ENCODE assay signal across 8 cellular contexts in the genomic region with DNA sequence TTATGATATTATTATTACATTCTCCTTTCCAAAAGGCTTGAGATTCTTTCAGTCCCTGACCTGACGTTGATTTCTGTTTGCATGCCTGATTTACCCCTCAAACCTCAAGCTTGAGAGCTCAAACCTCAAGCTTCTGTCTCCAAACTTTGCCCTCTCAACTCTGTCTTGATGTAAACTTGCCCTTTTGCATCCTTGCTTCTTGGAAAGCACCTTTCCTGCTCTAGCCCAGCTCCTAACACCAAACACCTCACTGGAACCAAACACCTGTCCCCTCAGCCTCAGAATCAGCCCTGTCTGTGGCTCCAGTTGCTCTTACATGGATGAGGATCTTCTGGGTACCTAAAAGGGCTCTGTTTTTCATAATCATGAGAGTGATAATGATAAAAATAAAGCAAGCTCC.
"Had no signal": no experiment of that assay in that cellular context is flagged by ENCODE, and none has a peak within 500 bp of the region (broad histone marks: within the 10 kb centered on the region; RNA-seq: fewer than 3 reads in every experiment).

No MANE protein-coding gene starts in this region.

- ATAC-seq: HepG2, K562 had no signal

- DNase-seq: IMR-90, KBM-7, KG1 had no signal

- H3K4me2 ChIP-seq: KMS-11 had no signal

- H3K9ac ChIP-seq: KMS-11 had no signal

- H3K4me3 ChIP-seq: K562 had no signal

- FAIRE-seq: HepG2, HTR-8/SVneo, K562 had no signal

- H3K27ac ChIP-seq: HL-60, KMS-11 had no signal
